ENCODE assay signal across 20 cellular contexts in the genomic region with DNA sequence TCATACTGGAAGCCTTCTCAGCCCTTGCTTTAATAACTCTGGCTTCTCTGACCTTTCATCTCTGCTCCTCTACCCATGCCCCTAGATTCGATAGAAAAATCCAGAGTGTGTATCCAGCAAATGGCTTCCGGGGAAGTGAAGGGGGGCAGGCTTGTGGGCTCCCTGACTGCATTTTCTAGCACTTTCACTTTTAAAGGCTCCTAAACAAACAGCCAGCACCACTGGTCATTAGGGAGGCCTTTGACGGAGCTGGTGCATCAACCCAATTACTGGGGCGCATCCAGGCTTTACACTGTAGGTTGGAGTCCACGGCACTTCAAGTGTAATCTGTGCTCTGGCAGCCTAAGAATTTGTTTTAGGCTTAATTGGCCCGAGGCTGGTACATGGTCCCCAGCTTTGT.
DNase-seq lines count a peak whose midpoint lies in the region; ATAC-seq, FAIRE-seq and TF ChIP-seq lines count a peak whose summit lies in the region.
"Had no signal": no experiment of that assay in that cellular context is flagged by ENCODE, and none has a peak within 500 bp of the region (broad histone marks: within the 10 kb centered on the region; RNA-seq: fewer than 3 reads in every experiment).

No MANE protein-coding gene starts in this region.

- TF ChIP-seq CTCF in astrocyte (IDR thresholded peaks at IDR 0.05; ENCODE audit: insufficient read depth, low read depth, low read length): no peak
- TF ChIP-seq CTCF in kidney (IDR thresholded peaks at IDR 0.05; ENCODE audit: borderline replicate concordance, extremely low read depth, insufficient read depth): no peak

- H3K27ac ChIP-seq in astrocyte (ENCODE audit: low read depth, low read length) (no peak overlapping the region), kidney (ENCODE audit: low read depth in 2 of 2, low read length in 2 of 2) (no peak overlapping the region)
- H3K27ac ChIP-seq: hepatocyte, pancreas had no signal

- no peak overlapping the region for H3K4me3 Mint-ChIP-seq in astrocyte (ENCODE audit: unreplicated experiment)
- H3K4me3 Mint-ChIP-seq: CD8-positive, alpha-beta memory T cell; dendritic cell treated with granulocyte-macrophage colony-stimulating factor and Interleukin-4, amounts not matched to agents 40 ng/mL and 50 ng/mL, for 4 days; stimulated activated effector memory CD8-positive, alpha-beta T cell treated with anti-CD3 and anti-CD28 coated beads, Interleukin-12 subunit alpha, Interleukin-12 subunit beta, amount 100 ng/mL, for 72 hours had no signal

- no peak overlapping the region for H3K27ac Mint-ChIP-seq in astrocyte (ENCODE audit: unreplicated experiment)
- H3K27ac Mint-ChIP-seq: CD8-positive, alpha-beta memory T cell; dendritic cell treated with granulocyte-macrophage colony-stimulating factor and Interleukin-4, amounts not matched to agents 40 ng/mL and 50 ng/mL, for 4 days; stimulated activated effector memory CD8-positive, alpha-beta T cell treated with anti-CD3 and anti-CD28 coated beads, Interleukin-12 subunit alpha, Interleukin-12 subunit beta, amount 100 ng/mL, for 72 hours had no signal

- peaks cover 5% of the 10 kb centered on the region for H3K27me3 ChIP-seq in astrocyte (ENCODE audit: insufficient read depth, low read length)

- intact Hi-C loops in kidney (cut with DNase I): no loop called here
- intact Hi-C loops in sciatic nerve (cut with DNase I): no loop called here

- H3K4me2 ChIP-seq in astrocyte (ENCODE audit: low read length): peak overlapping the region; percentile 44
- H3K4me2 ChIP-seq: hepatocyte had no signal

- no peak overlapping the region for H2AFZ ChIP-seq in astrocyte (ENCODE audit: low read depth, low read length)
- H2AFZ ChIP-seq: hepatocyte had no signal

- no peaks in the 10 kb centered on the region for H3K36me3 Mint-ChIP-seq in astrocyte (ENCODE audit: low read depth, unreplicated experiment)
- H3K36me3 Mint-ChIP-seq: CD8-positive, alpha-beta memory T cell; stimulated activated effector memory CD8-positive, alpha-beta T cell treated with anti-CD3 and anti-CD28 coated beads, Interleukin-12 subunit alpha, Interleukin-12 subunit beta, amount 100 ng/mL, for 72 hours had no signal

- H3K79me2 ChIP-seq in astrocyte (ENCODE audit: insufficient read depth, low read length): no peaks in the 10 kb centered on the region
- H3K79me2 ChIP-seq: hepatocyte had no signal

- no peaks in the 10 kb centered on the region for H3K9me3 ChIP-seq in astrocyte (ENCODE audit: insufficient read depth, low read depth, low read length)
- H3K9me3 ChIP-seq in kidney (ENCODE audit: control insufficient read depth in 1 of 2, low read length in 2 of 2): no peaks in the 10 kb centered on the region
- H3K9me3 ChIP-seq: pancreas had no signal

- H3K27me3 Mint-ChIP-seq in astrocyte (ENCODE audit: low read depth, unreplicated experiment): peaks cover 20% of the 10 kb centered on the region
- H3K27me3 Mint-ChIP-seq: CD8-positive, alpha-beta memory T cell; dendritic cell treated with granulocyte-macrophage colony-stimulating factor and Interleukin-4, amounts not matched to agents 40 ng/mL and 50 ng/mL, for 4 days had no signal

- H3K4me1 Mint-ChIP-seq in astrocyte (ENCODE audit: low read depth, unreplicated experiment): peaks cover 5% of the 10 kb centered on the region
- H3K4me1 Mint-ChIP-seq: CD8-positive, alpha-beta memory T cell; stimulated activated effector memory CD8-positive, alpha-beta T cell treated with anti-CD3 and anti-CD28 coated beads, Interleukin-12 subunit alpha, Interleukin-12 subunit beta, amount 100 ng/mL, for 72 hours had no signal

- no peaks in the 10 kb centered on the region for H4K20me1 ChIP-seq in astrocyte (ENCODE audit: insufficient read depth, low read length)

- DNase-seq in AG08396 (ENCODE audit: low spot score): peak; percentile 45
- no peak for DNase-seq in astrocyte (ENCODE audit: low read depth)
- DNase-seq in kidney: no peak
- no peak for DNase-seq in sciatic nerve (ENCODE audit: low spot score)
- DNase-seq in cerebellar nuclear complex (lab: John Stamatoyannopoulos, UW): no peak
- no peak for DNase-seq in nucleus accumbens (lab: John Stamatoyannopoulos, UW)
- DNase-seq in NCI-H2227 treated with DMSO at 0.1 percent for 48 hours (lab: John Stamatoyannopoulos, UW): no peak
- DNase-seq: activated CD4-positive, alpha-beta T cell treated with anti-CD3 and anti-CD28 coated beads, Interleukin-2, amount 50 U/mL, for 1 hour; activated naive CD4-positive, alpha-beta T cell treated with anti-CD3 and anti-CD28 coated beads, Interleukin-2, amount 50 U/mL, for 16 hours; CD8-positive, alpha-beta memory T cell; DMS79; kidney glomerular epithelial cell; NCI-H1105 treated with DMSO at 0.1 percent for 48 hours; NCI-H69; pancreas; stimulated activated CD4-positive, alpha-beta T cell treated with anti-CD3 and anti-CD28 coated beads, Interleukin-12 subunit alpha, Interleukin-12 subunit beta, amount 100 ng/mL, for 4 hours had no signal

- H3K9ac ChIP-seq in astrocyte (ENCODE audit: low read length) (no peak overlapping the region), kidney (ENCODE audit: low read length in 2 of 2) (no peak overlapping the region)

- H3K4me1 ChIP-seq in astrocyte (ENCODE audit: insufficient read depth, low read length): no peaks in the 10 kb centered on the region
- no peaks in the 10 kb centered on the region for H3K4me1 ChIP-seq in kidney (ENCODE audit: control insufficient read depth in 1 of 2, insufficient read depth in 1 of 2, low read depth in 1 of 2, low read length in 2 of 2)
- H3K4me1 ChIP-seq: pancreas had no signal

- H3K9me3 Mint-ChIP-seq in astrocyte (ENCODE audit: unreplicated experiment): no peaks in the 10 kb centered on the region

- H3K36me3 ChIP-seq in astrocyte (ENCODE audit: insufficient read depth, low read length) (no peaks in the 10 kb centered on the region), kidney (ENCODE audit: control insufficient read depth in 1 of 2, insufficient read depth in 2 of 2, low read length in 2 of 2) (no peaks in the 10 kb centered on the region)
- H3K36me3 ChIP-seq: pancreas had no signal

- ATAC-seq in sciatic nerve (peak; percentile 45), GM19324 (IDR thresholded peaks at IDR 0.05; ENCODE audit: low FRiP score, unreplicated experiment) (no peak)
- ATAC-seq: stimulated activated effector memory CD8-positive, alpha-beta T cell treated with anti-CD3 and anti-CD28 coated beads, Interleukin-12 subunit alpha, Interleukin-12 subunit beta, amount 100 ng/mL, for 72 hours had no signal

- no peak overlapping the region for H3K4me3 ChIP-seq in astrocyte (ENCODE audit: insufficient read depth, low read depth, low read length)
- peak overlapping the region; percentile 23 to 28 for H3K4me3 ChIP-seq in kidney (ENCODE audit: low read length in 2 of 2)
- H3K4me3 ChIP-seq: hepatocyte, pancreas had no signal

- FAIRE-seq in astrocyte (lab: Jason Lieb, UNC) (no peak), kidney (lab: Jason Lieb, UNC) (no peak)
- FAIRE-seq: pancreas had no signal
